Comparison of ENCODE assay signal across 1 cellular context in the genomic region with DNA sequence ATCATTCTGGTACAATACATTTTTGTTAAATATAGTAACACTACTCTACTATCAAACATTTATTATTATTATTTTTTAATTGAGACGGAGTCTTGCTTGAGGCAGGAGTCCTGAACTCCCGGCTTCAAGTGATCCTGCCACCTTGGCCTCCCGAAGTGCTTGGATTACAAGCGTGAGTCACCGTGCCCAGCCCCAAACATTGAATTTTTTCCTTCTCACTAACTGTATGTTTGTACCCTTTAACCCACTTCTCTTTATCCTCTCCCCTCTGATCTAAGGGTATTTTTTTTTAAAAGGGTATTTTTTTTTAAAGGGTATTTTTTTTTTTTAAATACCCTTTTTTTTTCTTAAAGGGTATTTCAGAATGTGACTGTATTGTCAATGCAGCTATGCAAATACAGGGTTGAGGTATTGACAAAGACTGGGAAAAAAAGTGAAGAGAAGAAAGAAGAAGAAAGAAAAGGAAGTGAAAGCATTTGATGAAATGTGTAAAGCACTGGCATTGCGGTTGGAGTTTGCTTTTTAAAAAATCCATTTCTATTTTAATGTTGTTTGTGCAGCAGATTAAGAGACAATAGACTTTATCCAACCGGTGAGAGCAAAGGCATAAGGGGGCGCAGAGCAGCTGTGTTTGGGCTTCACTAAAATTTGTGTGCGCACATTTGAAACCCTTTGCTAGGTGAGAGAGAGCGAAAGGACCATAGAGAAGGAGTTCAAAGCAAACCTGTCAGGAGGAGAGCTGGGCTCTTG.
TF ChIP-seq lines count a peak whose summit lies in the region.

No MANE protein-coding gene starts in this region.

TF ChIP-seq in GM12878, 131 proteins besides CTCF, POLR2A, EP300 and RAD21 (continued from another document and continues in another):
- TF ChIP-seq IRF4 (IDR thresholded peaks at IDR 0.05; ENCODE audit: low read depth, low read length) (peak; percentile 66; the same call in 1 of the 2 replicates), E2F8 (IDR thresholded peaks at IDR 0.05; ENCODE audit: low read depth, partially characterized antibody) (peak; percentile 50), SMAD5 (IDR thresholded peaks at IDR 0.05; ENCODE audit: low read depth) (no peak), POU2F2 (IDR thresholded peaks at IDR 0.05; ENCODE audit: borderline replicate concordance, low read depth, low read length) (peak; percentile 75; the same call in 2 of the 3 replicates), BCL11A (IDR thresholded peaks at IDR 0.05; ENCODE audit: low read depth, low read length) (peak; percentile 40; the same call in 1 of the 2 replicates), POLR2AphosphoS2 (IDR thresholded peaks at IDR 0.05; ENCODE audit: low read depth, low read length) (no peak), TBL1XR1 (IDR thresholded peaks at IDR 0.05; ENCODE audit: low read depth, low read length) (no peak; the same call in 1 of the 2 replicates), EGR1 (IDR thresholded peaks at IDR 0.05; ENCODE audit: borderline replicate concordance in 1 of 2, low read depth in 2 of 2, low read length in 2 of 2) (no peak), SKIL (IDR thresholded peaks at IDR 0.05; ENCODE audit: low read depth, poor library complexity, severe bottlenecking) (peak; percentile 87), SUPT20H (IDR thresholded peaks at IDR 0.05; ENCODE audit: borderline replicate concordance, control insufficient read depth, low read depth, low read length) (no peak), ATF7 (IDR thresholded peaks at IDR 0.05; ENCODE audit: low read depth) (peak; percentile 80), IRF3 (IDR thresholded peaks at IDR 0.05) (no peak), YY1 (IDR thresholded peaks at IDR 0.05; ENCODE audit: low read depth, low read length) (no peak), NR2C2 (IDR thresholded peaks at IDR 0.05; ENCODE audit: borderline replicate concordance, control insufficient read depth, insufficient read length, low read depth) (no peak), ATF3 (IDR thresholded peaks at IDR 0.05; ENCODE audit: borderline replicate concordance, extremely low read depth, low read depth, low read length) (no peak), DPF2 (IDR thresholded peaks at IDR 0.05) (peak; percentile 72), ESRRA (IDR thresholded peaks at IDR 0.05; ENCODE audit: low read length) (peak; percentile 49; the same call in 1 of the 2 replicates), RUNX3 (IDR thresholded peaks at IDR 0.05; ENCODE audit: low read length) (peak; percentile 97), ZSCAN29 (IDR thresholded peaks at IDR 0.05) (no peak), SP1 (IDR thresholded peaks at IDR 0.05; ENCODE audit: low read depth, low read length) (peak; percentile 5), NR2C1 (IDR thresholded peaks at IDR 0.05) (no peak), RFX5 (IDR thresholded peaks at IDR 0.05; ENCODE audit: low read depth, low read length) (no peak), CHD1 (IDR thresholded peaks at IDR 0.05; ENCODE audit: low read depth, low read length) (no peak), NFYA (IDR thresholded peaks at IDR 0.05; ENCODE audit: borderline replicate concordance, low read depth, low read length) (no peak), ZNF207 (IDR thresholded peaks at IDR 0.05; ENCODE audit: borderline replicate concordance) (peak; percentile 20; the same call in 1 of the 2 replicates), RELB (IDR thresholded peaks at IDR 0.05; ENCODE audit: low read depth) (peak; percentile 92), HCFC1 (IDR thresholded peaks at IDR 0.05; ENCODE audit: low read length) (no peak), HDAC6 (IDR thresholded peaks at IDR 0.05; ENCODE audit: unreplicated experiment) (no peak), NFXL1 (IDR thresholded peaks at IDR 0.05; ENCODE audit: borderline replicate concordance) (no peak), FOS (IDR thresholded peaks at IDR 0.05; ENCODE audit: borderline replicate concordance, extremely low read depth, insufficient read length) (no peak), MEF2A (IDR thresholded peaks at IDR 0.05; ENCODE audit: insufficient read depth, low read depth, low read length) (peak; percentile 85), MXI1 (IDR thresholded peaks at IDR 0.05; ENCODE audit: low read depth, low read length) (no peak), SPI1 (IDR thresholded peaks at IDR 0.05; ENCODE audit: borderline replicate concordance, insufficient read depth, low read depth, low read length) (peak; percentile 90), NRF1 (conservative IDR thresholded peaks at IDR 0.05; ENCODE audit: low read depth, low read length) (no peak), KDM1A (IDR thresholded peaks at IDR 0.05; ENCODE audit: borderline replicate concordance) (no peak), JUND (IDR thresholded peaks at IDR 0.05; ENCODE audit: low read depth, low read length) (no peak), ZNF24 (IDR thresholded peaks at IDR 0.05) (0 out of 2 replicates have a peak, but pooled peaks have one; percentile 16), PML (IDR thresholded peaks at IDR 0.05; ENCODE audit: low read length) (0 out of 2 replicates have a peak, but pooled peaks have one; percentile 38), ZBTB33 (IDR thresholded peaks at IDR 0.05) (no peak), NR2F1 (conservative IDR thresholded peaks at IDR 0.05) (no peak), ZNF384 (IDR thresholded peaks at IDR 0.05; ENCODE audit: borderline replicate concordance, low read depth, low read length) (peak; percentile 98)
- TF ChIP-seq, protein P1, sequence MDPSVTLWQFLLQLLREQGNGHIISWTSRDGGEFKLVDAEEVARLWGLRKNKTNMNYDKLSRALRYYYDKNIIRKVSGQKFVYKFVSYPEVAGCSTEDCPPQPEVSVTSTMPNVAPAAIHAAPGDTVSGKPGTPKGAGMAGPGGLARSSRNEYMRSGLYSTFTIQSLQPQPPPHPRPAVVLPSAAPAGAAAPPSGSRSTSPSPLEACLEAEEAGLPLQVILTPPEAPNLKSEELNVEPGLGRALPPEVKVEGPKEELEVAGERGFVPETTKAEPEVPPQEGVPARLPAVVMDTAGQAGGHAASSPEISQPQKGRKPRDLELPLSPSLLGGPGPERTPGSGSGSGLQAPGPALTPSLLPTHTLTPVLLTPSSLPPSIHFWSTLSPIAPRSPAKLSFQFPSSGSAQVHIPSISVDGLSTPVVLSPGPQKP (IDR thresholded peaks at IDR 0.05; ENCODE audit: low read depth, low read length): no peak
- TF ChIP-seq, protein P2, sequence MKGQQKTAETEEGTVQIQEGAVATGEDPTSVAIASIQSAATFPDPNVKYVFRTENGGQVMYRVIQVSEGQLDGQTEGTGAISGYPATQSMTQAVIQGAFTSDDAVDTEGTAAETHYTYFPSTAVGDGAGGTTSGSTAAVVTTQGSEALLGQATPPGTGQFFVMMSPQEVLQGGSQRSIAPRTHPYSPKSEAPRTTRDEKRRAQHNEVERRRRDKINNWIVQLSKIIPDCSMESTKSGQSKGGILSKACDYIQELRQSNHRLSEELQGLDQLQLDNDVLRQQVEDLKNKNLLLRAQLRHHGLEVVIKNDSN (IDR thresholded peaks at IDR 0.05; ENCODE audit: borderline replicate concordance, extremely low read length, insufficient read depth, low read depth, low read length): no peak
- TF ChIP-seq, protein P3, sequence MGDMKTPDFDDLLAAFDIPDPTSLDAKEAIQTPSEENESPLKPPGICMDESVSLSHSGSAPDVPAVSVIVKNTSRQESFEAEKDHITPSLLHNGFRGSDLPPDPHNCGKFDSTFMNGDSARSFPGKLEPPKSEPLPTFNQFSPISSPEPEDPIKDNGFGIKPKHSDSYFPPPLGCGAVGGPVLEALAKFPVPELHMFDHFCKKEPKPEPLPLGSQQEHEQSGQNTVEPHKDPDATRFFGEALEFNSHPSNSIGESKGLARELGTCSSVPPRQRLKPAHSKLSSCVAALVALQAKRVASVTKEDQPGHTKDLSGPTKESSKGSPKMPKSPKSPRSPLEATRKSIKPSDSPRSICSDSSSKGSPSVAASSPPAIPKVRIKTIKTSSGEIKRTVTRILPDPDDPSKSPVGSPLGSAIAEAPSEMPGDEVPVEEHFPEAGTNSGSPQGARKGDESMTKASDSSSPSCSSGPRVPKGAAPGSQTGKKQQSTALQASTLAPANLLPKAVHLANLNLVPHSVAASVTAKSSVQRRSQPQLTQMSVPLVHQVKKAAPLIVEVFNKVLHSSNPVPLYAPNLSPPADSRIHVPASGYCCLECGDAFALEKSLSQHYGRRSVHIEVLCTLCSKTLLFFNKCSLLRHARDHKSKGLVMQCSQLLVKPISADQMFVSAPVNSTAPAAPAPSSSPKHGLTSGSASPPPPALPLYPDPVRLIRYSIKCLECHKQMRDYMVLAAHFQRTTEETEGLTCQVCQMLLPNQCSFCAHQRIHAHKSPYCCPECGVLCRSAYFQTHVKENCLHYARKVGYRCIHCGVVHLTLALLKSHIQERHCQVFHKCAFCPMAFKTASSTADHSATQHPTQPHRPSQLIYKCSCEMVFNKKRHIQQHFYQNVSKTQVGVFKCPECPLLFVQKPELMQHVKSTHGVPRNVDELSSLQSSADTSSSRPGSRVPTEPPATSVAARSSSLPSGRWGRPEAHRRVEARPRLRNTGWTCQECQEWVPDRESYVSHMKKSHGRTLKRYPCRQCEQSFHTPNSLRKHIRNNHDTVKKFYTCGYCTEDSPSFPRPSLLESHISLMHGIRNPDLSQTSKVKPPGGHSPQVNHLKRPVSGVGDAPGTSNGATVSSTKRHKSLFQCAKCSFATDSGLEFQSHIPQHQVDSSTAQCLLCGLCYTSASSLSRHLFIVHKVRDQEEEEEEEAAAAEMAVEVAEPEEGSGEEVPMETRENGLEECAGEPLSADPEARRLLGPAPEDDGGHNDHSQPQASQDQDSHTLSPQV (IDR thresholded peaks at IDR 0.05): no peak
